9 cellular contexts compared by ENCODE assay signal in genomic region chr7:43612599-43613589, GRCh38. TPM values are rescaled to one million over a fixed set of nuclear protein-coding genes. Genes with fewer than 3 reads are reported as not detected.
A peak's percentile ranks its signal among the peaks of the same experiment; 100 is the strongest.
DNase-seq lines count a peak whose midpoint lies in the region; ATAC-seq and TF ChIP-seq lines count a peak whose summit lies in the region.
"Had no signal": no experiment of that assay in that cellular context is flagged by ENCODE, and none has a peak within 500 bp of the region (broad histone marks: within the 10 kb centered on the region; RNA-seq: fewer than 3 reads in every experiment).

No MANE protein-coding gene starts in this region.

- H3K27me3 Mint-ChIP-seq in activated T-cell treated with anti-CD3 and anti-CD28 coated beads, Interleukin-2, amount 50 U/mL, for 4 hours (ENCODE audit: low read depth): no peaks in the 10 kb centered on the region

- peaks cover 25% of the 10 kb centered on the region for H3K4me1 ChIP-seq in suprapubic skin

- peak overlapping the region; percentile 43 for H3K4me3 Mint-ChIP-seq in activated T-cell treated with anti-CD3 and anti-CD28 coated beads, Interleukin-2, amount 50 U/mL, for 4 hours

- H3K27ac ChIP-seq in suprapubic skin: peak overlapping the region; percentile 38
- H3K27ac ChIP-seq: C4-2B had no signal

- no peak for DNase-seq in activated T-cell treated with anti-CD3 and anti-CD28 coated beads, Interleukin-2, amount 50 U/mL, for 4 hours
- DNase-seq in activated T-cell treated with anti-CD3 and anti-CD28 coated beads for 4 hours: no peak
- peak; percentile 59 for DNase-seq in choroid plexus epithelial cell (ENCODE audit: low read depth)
- DNase-seq in suprapubic skin (ENCODE audit: low spot score in 2 of 2): no peak
- no peak for DNase-seq in GDM1 (lab: John Stamatoyannopoulos, UW)
- no peak for DNase-seq in HEK293T (ENCODE audit: extremely low spot score)

- H3K4me3 ChIP-seq in choroid plexus epithelial cell (ENCODE audit: low read depth, low read length) (no peak overlapping the region), suprapubic skin (no peak overlapping the region)

- CTCF ChIA-PET in HEK293T (lab: Yijun Ruan, JAX): no interaction called here

- H3K27me3 ChIP-seq in suprapubic skin: no peaks in the 10 kb centered on the region

- no peak for TF ChIP-seq CTCF in choroid plexus epithelial cell (conservative IDR thresholded peaks at IDR 0.05; ENCODE audit: low read depth, low read length)
- no peak for TF ChIP-seq CTCF in suprapubic skin (IDR thresholded peaks at IDR 0.05)

- H3K9me3 Mint-ChIP-seq in activated T-cell treated with anti-CD3 and anti-CD28 coated beads, Interleukin-2, amount 50 U/mL, for 4 hours: no peaks in the 10 kb centered on the region

- 20% methylated on average over 3 of the region's 3 CpGs for WGBS in suprapubic skin

- H3K36me3 ChIP-seq in suprapubic skin: peaks cover 9% of the 10 kb centered on the region

- POLR2A ChIA-PET in HEK293T (lab: Yijun Ruan, JAX): no interaction called here

- ATAC-seq in activated T-cell treated with anti-CD3 and anti-CD28 coated beads, Interleukin-2, amount 50 U/mL, for 4 hours: peak; percentile 85 to 89
- ATAC-seq in HG03378 (IDR thresholded peaks at IDR 0.05; ENCODE audit: unreplicated experiment) (peak; percentile 72), GM19023 (IDR thresholded peaks at IDR 0.05; ENCODE audit: unreplicated experiment) (no peak)

- H3K36me3 Mint-ChIP-seq in activated T-cell treated with anti-CD3 and anti-CD28 coated beads, Interleukin-2, amount 50 U/mL, for 4 hours (ENCODE audit: insufficient read depth): peaks cover 43% of the 10 kb centered on the region

- H3K4me1 Mint-ChIP-seq in activated T-cell treated with anti-CD3 and anti-CD28 coated beads, Interleukin-2, amount 50 U/mL, for 4 hours (ENCODE audit: low read depth): peaks cover 61% of the 10 kb centered on the region

- no peaks in the 10 kb centered on the region for H3K9me3 ChIP-seq in suprapubic skin

- TF ChIP-seq POLR2A in suprapubic skin (IDR thresholded peaks at IDR 0.05): no peak

- no peak for TF ChIP-seq EP300 in suprapubic skin (IDR thresholded peaks at IDR 0.05)

TF ChIP-seq in HEK293T, 16 proteins besides CTCF, POLR2A, EP300 and RAD21:
- no peak for TF ChIP-seq FOXK2 (IDR thresholded peaks at IDR 0.05)

RNA-seq across cellular contexts. Expression of gene STK17A, which starts 30.0 kb away (rescaled TPM):
- 10 to 100 TPM; 32.0 to 40.1 (median 33.3) TPM for total RNA-seq in activated T-cell treated with anti-CD3 and anti-CD28 coated beads, Interleukin-2, amount 50 U/mL, for 4 hours
- total RNA-seq in suprapubic skin: 10 to 100 TPM; 14.2 to 18.3 (median 15.9) TPM
